ENCODE assay signal across 23 cellular contexts in the genomic region with DNA sequence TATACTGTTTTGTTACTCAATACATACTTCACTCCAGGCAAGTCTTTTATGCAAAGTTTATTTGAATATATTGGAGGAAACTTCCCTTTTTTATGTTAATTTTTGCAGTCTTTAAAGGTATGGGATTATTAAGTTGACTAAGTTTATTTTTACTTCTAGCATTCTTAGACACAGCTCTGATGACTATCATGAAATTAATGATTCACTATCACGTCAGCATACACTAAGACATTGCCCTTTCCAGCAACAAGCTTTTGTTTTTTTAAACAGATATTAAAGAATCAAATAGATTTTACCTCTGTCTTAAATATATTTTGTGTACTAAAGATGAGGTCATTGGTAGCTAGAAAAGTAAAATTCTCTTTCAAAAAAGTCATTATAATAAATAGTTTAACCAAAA. TPM values are rescaled to one million over a fixed set of nuclear protein-coding genes. Genes with fewer than 3 reads are reported as not detected.
DNase-seq lines count a peak whose midpoint lies in the region; ATAC-seq and TF ChIP-seq lines count a peak whose summit lies in the region.
"Had no signal": no experiment of that assay in that cellular context is flagged by ENCODE, and none has a peak within 500 bp of the region (broad histone marks: within the 10 kb centered on the region; RNA-seq: fewer than 3 reads in every experiment).

No MANE protein-coding gene starts in this region.

- no peak for TF ChIP-seq POLR2A in tibial nerve (IDR thresholded peaks at IDR 0.05)

- H3K9me3 Mint-ChIP-seq in HFFc6 = no peaks in the 10 kb centered on the region
- no peaks in the 10 kb centered on the region for H3K9me3 Mint-ChIP-seq in progenitor cell of endocrine pancreas (ENCODE audit: low read depth)
- H3K9me3 Mint-ChIP-seq: activated naive CD8-positive, alpha-beta T cell treated with anti-CD3 and anti-CD28 coated beads, Interleukin-2, amount 50 U/mL, for 24 hours; activated T-helper 2 cell treated with anti-CD3 and anti-CD28 coated beads, Interferon-gamma antibody, Interleukin-2, Interleukin-4, amounts not matched to agents 10 μg/mL and 5 μg/mL and 100 μg/mL, durations not matched to agents 14 hours and 24 hours and 36 hours; nephron progenitor cell had no signal

- H3K27me3 ChIP-seq in skeletal muscle satellite cell (ENCODE audit: control insufficient read depth, insufficient read depth, low read length) (no peaks in the 10 kb centered on the region), tibial nerve (no peaks in the 10 kb centered on the region)
- H3K27me3 ChIP-seq: dorsolateral prefrontal cortex, esophagus squamous epithelium had no signal

- H3K4me2 ChIP-seq in skeletal muscle satellite cell (ENCODE audit: low read length) = peak overlapping the region; percentile 21

- 88 to 92% methylated on average over 1 of the region's 1 CpG for WGBS in tibial nerve, 2 donors

- H3K9ac ChIP-seq in skeletal muscle satellite cell (ENCODE audit: low read depth, low read length) = no peak overlapping the region

- H3K27me3 Mint-ChIP-seq in HFFc6 (ENCODE audit: insufficient read depth) (no peaks in the 10 kb centered on the region), progenitor cell of endocrine pancreas (no peaks in the 10 kb centered on the region)
- H3K27me3 Mint-ChIP-seq: activated naive CD8-positive, alpha-beta T cell treated with anti-CD3 and anti-CD28 coated beads, Interleukin-2, amount 50 U/mL, for 24 hours had no signal

- DNase-seq in HFFc6 (peak; percentile 62), amniotic epithelial cell (ENCODE audit: low read depth) (peak; percentile 36), fibroblast of pulmonary artery (ENCODE audit: low read depth) (peak; percentile 33), progenitor cell of endocrine pancreas (ENCODE audit: low spot score, unreplicated experiment) (no peak), tibial nerve (ENCODE audit: low spot score in 2 of 2) (no peak)
- DNase-seq: activated CD4-positive, alpha-beta T cell treated with anti-CD3 and anti-CD28 coated beads for 48 hours; activated naive CD8-positive, alpha-beta T cell treated with anti-CD3 and anti-CD28 coated beads, Interleukin-2, amount 50 U/mL, for 24 hours; caudate nucleus; dorsolateral prefrontal cortex; esophagus squamous epithelium; GF-D8; hippocampal formation; KG1; NCI-H2029; nephron progenitor cell; stimulated activated CD4-positive, alpha-beta T cell treated with anti-CD3 and anti-CD28 coated beads, Interleukin-4, amount 100 ng/mL, for 24 hours; SW 1271 had no signal

- peaks cover 33% of the 10 kb centered on the region for H3K36me3 Mint-ChIP-seq in HFFc6 (ENCODE audit: low read depth)
- H3K36me3 Mint-ChIP-seq in progenitor cell of endocrine pancreas (ENCODE audit: insufficient read depth) = peaks cover 28% of the 10 kb centered on the region

- no peak overlapping the region for H3K27ac ChIP-seq in tibial nerve
- H3K27ac ChIP-seq: dorsolateral prefrontal cortex, RWPE1 had no signal

- H3K4me1 Mint-ChIP-seq in HFFc6 (ENCODE audit: low read depth) = peaks cover 52% of the 10 kb centered on the region
- peaks cover 2% of the 10 kb centered on the region for H3K4me1 Mint-ChIP-seq in progenitor cell of endocrine pancreas (ENCODE audit: low read depth)
- H3K4me1 Mint-ChIP-seq: activated naive CD8-positive, alpha-beta T cell treated with anti-CD3 and anti-CD28 coated beads, Interleukin-2, amount 50 U/mL, for 24 hours had no signal

- H3K27ac Mint-ChIP-seq in HFFc6 (peak overlapping the region; percentile 39), progenitor cell of endocrine pancreas (no peak overlapping the region)
- H3K27ac Mint-ChIP-seq: activated naive CD8-positive, alpha-beta T cell treated with anti-CD3 and anti-CD28 coated beads, Interleukin-2, amount 50 U/mL, for 24 hours; activated T-helper 2 cell treated with anti-CD3 and anti-CD28 coated beads, Interferon-gamma antibody, Interleukin-2, Interleukin-4, amounts not matched to agents 10 μg/mL and 5 μg/mL and 100 μg/mL, durations not matched to agents 14 hours and 24 hours and 36 hours had no signal

- H3K4me1 ChIP-seq in skeletal muscle satellite cell (ENCODE audit: control insufficient read depth, insufficient read depth, low read length) (peaks cover 33% of the 10 kb centered on the region), tibial nerve (no peaks in the 10 kb centered on the region)

- no peak overlapping the region for H3K4me3 ChIP-seq in fibroblast of pulmonary artery (replicated peaks; ENCODE audit: low read depth, low read length)
- no peak overlapping the region for H3K4me3 ChIP-seq in skeletal muscle satellite cell (ENCODE audit: low read length)
- H3K4me3 ChIP-seq in tibial nerve = no peak overlapping the region
- H3K4me3 ChIP-seq: dorsolateral prefrontal cortex, esophagus squamous epithelium, GM12878 had no signal

- H3K9me3 ChIP-seq in skeletal muscle satellite cell (replicated peaks; ENCODE audit: low read length) (no peaks in the 10 kb centered on the region), tibial nerve (no peaks in the 10 kb centered on the region)
- H3K9me3 ChIP-seq: esophagus squamous epithelium had no signal

- TF ChIP-seq EP300 in tibial nerve (IDR thresholded peaks at IDR 0.05) = no peak

- H3K4me3 Mint-ChIP-seq in HFFc6 (peak overlapping the region; percentile 33), progenitor cell of endocrine pancreas (ENCODE audit: low read depth) (no peak overlapping the region)
- H3K4me3 Mint-ChIP-seq: activated naive CD8-positive, alpha-beta T cell treated with anti-CD3 and anti-CD28 coated beads, Interleukin-2, amount 50 U/mL, for 24 hours; nephron progenitor cell had no signal

- TF ChIP-seq CTCF in HFFc6 (IDR thresholded peaks at IDR 0.05) (no peak), fibroblast of pulmonary artery (IDR thresholded peaks at IDR 0.05; ENCODE audit: low read length, missing control alignments) (no peak), progenitor cell of endocrine pancreas (IDR thresholded peaks at IDR 0.05; ENCODE audit: unreplicated experiment) (no peak), tibial nerve (IDR thresholded peaks at IDR 0.05) (no peak)

- peaks cover 31% of the 10 kb centered on the region for H3K36me3 ChIP-seq in skeletal muscle satellite cell (ENCODE audit: insufficient read depth, low read length)
- peaks cover 2 to 72% (median 5%) of the 10 kb centered on the region in 3 donors for H3K36me3 ChIP-seq in tibial nerve

- ATAC-seq in GM19452 (IDR thresholded peaks at IDR 0.05; ENCODE audit: unreplicated experiment) = no peak
- no peak for ATAC-seq in GM18519 (IDR thresholded peaks at IDR 0.05; ENCODE audit: low FRiP score, unreplicated experiment)
- ATAC-seq: GM12878 had no signal

RNA-seq across cellular contexts. Expression of gene DERA, which starts 52.1 kb away (rescaled TPM):
- total RNA-seq in HFFc6 (2021; fragmentation: NEBNext Ultra II Directional; extraction: Animal tissue kit (Norgen Biotek cat#: 25700)) = 10 to 100 TPM; 28.1 to 46.4 (median 36.3) TPM
- total RNA-seq in skeletal muscle satellite cell (2012; rRNA removed) = 57.3 and 66.2 TPM in 2 replicates
- total RNA-seq in progenitor cell of endocrine pancreas (41.9 and 49.8 TPM in 2 replicates), tibial nerve (10 to 100 TPM; 30.9 to 40.6 (median 34.9) TPM)

Comparison
In these comparisons a context has a peak if more than half of its experiments do, and no peak if none do; other contexts are left out.
1. DNase-seq: peak in HFFc6 (single experiment), amniotic epithelial cell (single experiment) and fibroblast of pulmonary artery (single experiment); none in progenitor cell of endocrine pancreas (single experiment) and tibial nerve (0 of 2).